Comparison of ENCODE assay signal across 13 cellular contexts in genomic region chr2:230323385-230324106, GRCh38. TPM values are rescaled to one million over a fixed set of nuclear protein-coding genes. Genes with fewer than 3 reads are reported as not detected.
DNase-seq lines count a peak whose midpoint lies in the region; ATAC-seq and TF ChIP-seq lines count a peak whose summit lies in the region.
"Had no signal": no experiment of that assay in that cellular context is flagged by ENCODE, and none has a peak within 500 bp of the region (broad histone marks: within the 10 kb centered on the region; RNA-seq: fewer than 3 reads in every experiment).

No MANE protein-coding gene starts in this region.

- H3K27me3 ChIP-seq in HCT116 (ENCODE audit: insufficient read depth, low read length), result no peaks in the 10 kb centered on the region
- H3K27me3 ChIP-seq: BLaER1 had no signal

- H3K79me2 ChIP-seq in HCT116 (ENCODE audit: insufficient read depth, low read length), result peaks cover 14% of the 10 kb centered on the region
- H3K79me2 ChIP-seq: parathyroid adenoma had no signal

- H3K4me3 Mint-ChIP-seq in WTC11, result no peak overlapping the region
- H3K4me3 Mint-ChIP-seq in naive B cell, result peak overlapping the region in 4 of 8 donors; percentile 15 to 96 (median 58)
- H3K4me3 Mint-ChIP-seq in stimulated activated effector memory CD8-positive, alpha-beta T cell treated with anti-CD3 and anti-CD28 coated beads, Interleukin-12 subunit alpha, Interleukin-12 subunit beta, amount 100 ng/mL, for 72 hours, result no peak overlapping the region

- TF ChIP-seq RAD21 in HCT116 (IDR thresholded peaks at IDR 0.05; ENCODE audit: low read depth), result peak; percentile 53

- H3K9me2 ChIP-seq in HCT116 (ENCODE audit: insufficient read depth), result no peaks in the 10 kb centered on the region

- TF ChIP-seq POLR2A in HCT116 (IDR thresholded peaks at IDR 0.05; ENCODE audit: borderline replicate concordance, extremely low read depth, insufficient read depth, insufficient read length), result no peak

- no peaks in the 10 kb centered on the region for H3K9me3 ChIP-seq in HCT116 (ENCODE audit: control insufficient read depth in 1 of 2, insufficient read depth in 1 of 2, low read depth in 1 of 2, low read length in 2 of 2)

- peak overlapping the region; percentile 49 for H3K4me2 ChIP-seq in HCT116 (ENCODE audit: low read length)
- H3K4me2 ChIP-seq: BLaER1 had no signal

- H3K9me3 Mint-ChIP-seq in WTC11, result peaks cover 49% of the 10 kb centered on the region
- H3K9me3 Mint-ChIP-seq in naive B cell, result no peaks in the 10 kb centered on the region
- no peaks in the 10 kb centered on the region for H3K9me3 Mint-ChIP-seq in stimulated activated effector memory CD8-positive, alpha-beta T cell treated with anti-CD3 and anti-CD28 coated beads, Interleukin-12 subunit alpha, Interleukin-12 subunit beta, amount 100 ng/mL, for 72 hours

- H3K4me1 ChIP-seq in HCT116 (ENCODE audit: control insufficient read depth in 1 of 2, insufficient read depth in 2 of 2, low read length in 2 of 2), result peaks cover 3 to 37% of the 10 kb centered on the region in 2 experiments; a peak in 3 of 4 replicates
- H3K4me1 ChIP-seq: parathyroid adenoma had no signal

- H3K27ac ChIP-seq in HCT116 (ENCODE audit: low read depth, low read length), result no peak overlapping the region; the same call in 1 of the 2 replicates
- H3K27ac ChIP-seq: BLaER1, parathyroid adenoma had no signal

- DNase-seq in activated CD4-positive, alpha-beta T cell treated with anti-CD3 and anti-CD28 coated beads for 48 hours, result peak; percentile 54
- DNase-seq in activated CD4-positive, alpha-beta T cell treated with anti-CD3 and anti-CD28 coated beads, Interleukin-2, amount 50 U/mL, for 1 hour, result no peak
- peak; percentile 22 for DNase-seq in HCT116 (ENCODE audit: low read depth, low spot score)
- no peak for DNase-seq in WTC11 (ENCODE audit: low spot score)
- DNase-seq in naive B cell, result no peak
- no peak for DNase-seq in Ammon's horn (ENCODE audit: low spot score)
- DNase-seq in stimulated activated effector memory CD8-positive, alpha-beta T cell treated with anti-CD3 and anti-CD28 coated beads, Interleukin-12 subunit alpha, Interleukin-12 subunit beta, amount 100 ng/mL, for 72 hours (ENCODE audit: low spot score in 2 of 2), result no peak
- DNase-seq in activated naive CD4-positive, alpha-beta T cell treated with anti-CD3 and anti-CD28 coated beads, Interleukin-2, amount 50 U/mL, for 16 hours, result no peak
- DNase-seq: activated CD4-positive, CD25-positive, alpha-beta regulatory T cell; NCI-H1436 had no signal

- H3K36me3 Mint-ChIP-seq in WTC11, result peaks cover 27% of the 10 kb centered on the region
- no peaks in the 10 kb centered on the region for H3K36me3 Mint-ChIP-seq in naive B cell
- peaks cover 8% of the 10 kb centered on the region for H3K36me3 Mint-ChIP-seq in stimulated activated effector memory CD8-positive, alpha-beta T cell treated with anti-CD3 and anti-CD28 coated beads, Interleukin-12 subunit alpha, Interleukin-12 subunit beta, amount 100 ng/mL, for 72 hours

- POLR2A ChIA-PET in HCT116 (lab: Charles Lee) (interaction anchor here (0.7 kb wide), 1 partner anchor 9 kb away, joined by 3 read pairs; no protein-coding TSS in a partner anchor), WTC11 (lab: Charles Lee) (no interaction called here)

- RAD21 ChIA-PET in HCT116 (lab: Charles Lee; ENCODE audit: low non-redundant PET in 1 of 2, low total read pairs in 2 of 2, uncharacterized antibody in 2 of 2, unreplicated experiment in 2 of 2), result no interaction called here

- H2AFZ ChIP-seq in HCT116 (ENCODE audit: low read depth, low read length, poor library complexity, severe bottlenecking), result no peak overlapping the region

- no TSS peak for BruUV-seq in HCT116 (replicated peaks; lab: Mats Ljungman, UMichigan)

- ATAC-seq in HCT116 (peak; percentile 82), WTC11 (peak; percentile 45), naive B cell (ENCODE audit: low read depth in 2 of 2) (no peak)
- ATAC-seq in stimulated activated effector memory CD8-positive, alpha-beta T cell treated with anti-CD3 and anti-CD28 coated beads, Interleukin-12 subunit alpha, Interleukin-12 subunit beta, amount 100 ng/mL, for 72 hours, result no peak

- intact Hi-C loops in HCT116 (cut with micrococcal nuclease), result loop anchor here (1.0 to 5.0 kb wide), 2 partner anchors 288 to 389 kb away; partner anchors contain the start of gene CAB39

- H3K4me1 Mint-ChIP-seq in WTC11 (peaks cover 7% of the 10 kb centered on the region), naive B cell (peaks cover 64 to 90% (median 84%) of the 10 kb centered on the region in 3 donors)
- H3K4me1 Mint-ChIP-seq in stimulated activated effector memory CD8-positive, alpha-beta T cell treated with anti-CD3 and anti-CD28 coated beads, Interleukin-12 subunit alpha, Interleukin-12 subunit beta, amount 100 ng/mL, for 72 hours, result peaks cover 72% of the 10 kb centered on the region

- H3K27ac Mint-ChIP-seq in WTC11, result no peak overlapping the region
- peak overlapping the region in 4 of 6 donors; percentile 20 to 94 (median 82) for H3K27ac Mint-ChIP-seq in naive B cell
- no peak overlapping the region for H3K27ac Mint-ChIP-seq in stimulated activated effector memory CD8-positive, alpha-beta T cell treated with anti-CD3 and anti-CD28 coated beads, Interleukin-12 subunit alpha, Interleukin-12 subunit beta, amount 100 ng/mL, for 72 hours

- H3K9ac ChIP-seq in HCT116 (ENCODE audit: low read length), result no peak overlapping the region
- H3K9ac ChIP-seq: BLaER1, parathyroid adenoma had no signal

- peak; percentile 40 to 92 (median 80); a peak in 4 of 6 replicates for TF ChIP-seq CTCF in HCT116 (IDR thresholded peaks at IDR 0.05 in 2 of 3, conservative IDR thresholded peaks at IDR 0.05 in 1 of 3; ENCODE audit: borderline replicate concordance in 1 of 3, insufficient read depth in 1 of 3, low read depth in 2 of 3, low read length in 2 of 3)
- no peak; the same call in 1 of the 2 replicates for TF ChIP-seq CTCF in WTC11 (IDR thresholded peaks at IDR 0.05)

- no peaks in the 10 kb centered on the region for H3K36me3 ChIP-seq in HCT116 (ENCODE audit: control insufficient read depth in 1 of 2, insufficient read depth in 2 of 2, low read length in 2 of 2)
- H3K36me3 ChIP-seq: BLaER1 had no signal

- H3K4me3 ChIP-seq in HCT116 (replicated peaks in 1 of 2; ENCODE audit: low read depth in 1 of 2, low read length in 2 of 2), result no peak overlapping the region
- H3K4me3 ChIP-seq: BLaER1, lung had no signal

- H4K20me1 ChIP-seq in HCT116 (ENCODE audit: insufficient read depth), result no peaks in the 10 kb centered on the region
- H4K20me1 ChIP-seq: BLaER1 had no signal

- CTCF ChIA-PET in HCT116 (lab: Charles Lee) (interaction anchor here (0.6 to 1.6 kb wide), 6 partner anchors 9 to 289 kb away, joined by 3 to 6 read pairs (median 4); partner anchors contain the start of gene SP100), WTC11 (lab: Charles Lee) (interaction anchor here (0.8 kb wide), 1 partner anchor 163 kb away, joined by 4 read pairs; no protein-coding TSS in a partner anchor)

- H3K27me3 Mint-ChIP-seq in WTC11 (ENCODE audit: low read depth), result peaks cover 7% of the 10 kb centered on the region; the same call in 1 of the 2 replicates
- no peaks in the 10 kb centered on the region for H3K27me3 Mint-ChIP-seq in naive B cell

TF ChIP-seq in HCT116, 20 proteins besides CTCF, POLR2A, EP300 and RAD21:
- TF ChIP-seq EZH2phosphoT487 (IDR thresholded peaks at IDR 0.05; ENCODE audit: borderline replicate concordance), result no peak
- TF ChIP-seq YY1 (IDR thresholded peaks at IDR 0.05; ENCODE audit: extremely low read depth, insufficient replicate concordance, low read depth, low read length), result peak; percentile 43
- no peak for TF ChIP-seq SIN3A (IDR thresholded peaks at IDR 0.05; ENCODE audit: low read depth)
- TF ChIP-seq POLR2AphosphoS5 (IDR thresholded peaks at IDR 0.05; ENCODE audit: low read depth, low read length), result 0 out of 2 replicates have a peak, but pooled peaks have one; percentile 18
TF ChIP-seq in HCT116: peak in this region for 2.

TF ChIP-seq in WTC11, 78 proteins besides CTCF, POLR2A, EP300 and RAD21 (continues in another document):
- TF ChIP-seq TP53 (CRISPR knock-in tag; IDR thresholded peaks at IDR 0.05), result no peak
- no peak for TF ChIP-seq ZSCAN18 (CRISPR knock-in tag; IDR thresholded peaks at IDR 0.05)
- TF ChIP-seq TCF7 (CRISPR knock-in tag; IDR thresholded peaks at IDR 0.05; ENCODE audit: low read depth), result no peak
- no peak for TF ChIP-seq IRF1 (CRISPR knock-in tag; IDR thresholded peaks at IDR 0.05)
- TF ChIP-seq MYBL2 (CRISPR knock-in tag; IDR thresholded peaks at IDR 0.05), result no peak
- TF ChIP-seq NR3C1 (CRISPR knock-in tag; conservative IDR thresholded peaks at IDR 0.05; ENCODE audit: low read depth), result no peak
- no peak for TF ChIP-seq SMAD3 (CRISPR knock-in tag; IDR thresholded peaks at IDR 0.05; ENCODE audit: borderline replicate concordance)

RNA-seq across cellular contexts. Expression of gene SP140L, which starts 3.4 kb away (rescaled TPM):
- total RNA-seq in HCT116 (2021; ENCODE audit: unreplicated experiment), result 28.9 TPM
- polyA plus RNA-seq in HCT116 (2012), result 14.6 and 15.0 TPM in 2 replicates
- total RNA-seq in WTC11 (2021), result 2.7 to 3.8 TPM (median 3.2 TPM) in 3 replicates
- polyA plus RNA-seq in naive B cell (ENCODE audit: low read depth in 6 of 6), result 10 to 100 TPM; 48.5 to 82.4 (median 54.0) TPM

Comparison
In these comparisons a context has a peak if more than half of its experiments do, and no peak if none do; other contexts are left out.
1. DNase-seq: peak in activated CD4-positive, alpha-beta T cell treated with anti-CD3 and anti-CD28 coated beads for 48 hours (single experiment) and HCT116 (single experiment); none in activated CD4-positive, alpha-beta T cell treated with anti-CD3 and anti-CD28 coated beads, Interleukin-2, amount 50 U/mL, for 1 hour (single experiment), WTC11 (single experiment), naive B cell (single experiment), Ammon's horn (single experiment), stimulated activated effector memory CD8-positive, alpha-beta T cell treated with anti-CD3 and anti-CD28 coated beads, Interleukin-12 subunit alpha, Interleukin-12 subunit beta, amount 100 ng/mL, for 72 hours (0 of 2) and activated naive CD4-positive, alpha-beta T cell treated with anti-CD3 and anti-CD28 coated beads, Interleukin-2, amount 50 U/mL, for 16 hours (single experiment).
2. ATAC-seq: peak in HCT116 (single experiment) and WTC11 (single experiment); none in naive B cell (0 of 2) and stimulated activated effector memory CD8-positive, alpha-beta T cell treated with anti-CD3 and anti-CD28 coated beads, Interleukin-12 subunit alpha, Interleukin-12 subunit beta, amount 100 ng/mL, for 72 hours (single experiment).
3. H3K27ac Mint-ChIP-seq: peak in naive B cell (4 of 6); none in WTC11 (single experiment) and stimulated activated effector memory CD8-positive, alpha-beta T cell treated with anti-CD3 and anti-CD28 coated beads, Interleukin-12 subunit alpha, Interleukin-12 subunit beta, amount 100 ng/mL, for 72 hours (single experiment).